In the genomic region with DNA sequence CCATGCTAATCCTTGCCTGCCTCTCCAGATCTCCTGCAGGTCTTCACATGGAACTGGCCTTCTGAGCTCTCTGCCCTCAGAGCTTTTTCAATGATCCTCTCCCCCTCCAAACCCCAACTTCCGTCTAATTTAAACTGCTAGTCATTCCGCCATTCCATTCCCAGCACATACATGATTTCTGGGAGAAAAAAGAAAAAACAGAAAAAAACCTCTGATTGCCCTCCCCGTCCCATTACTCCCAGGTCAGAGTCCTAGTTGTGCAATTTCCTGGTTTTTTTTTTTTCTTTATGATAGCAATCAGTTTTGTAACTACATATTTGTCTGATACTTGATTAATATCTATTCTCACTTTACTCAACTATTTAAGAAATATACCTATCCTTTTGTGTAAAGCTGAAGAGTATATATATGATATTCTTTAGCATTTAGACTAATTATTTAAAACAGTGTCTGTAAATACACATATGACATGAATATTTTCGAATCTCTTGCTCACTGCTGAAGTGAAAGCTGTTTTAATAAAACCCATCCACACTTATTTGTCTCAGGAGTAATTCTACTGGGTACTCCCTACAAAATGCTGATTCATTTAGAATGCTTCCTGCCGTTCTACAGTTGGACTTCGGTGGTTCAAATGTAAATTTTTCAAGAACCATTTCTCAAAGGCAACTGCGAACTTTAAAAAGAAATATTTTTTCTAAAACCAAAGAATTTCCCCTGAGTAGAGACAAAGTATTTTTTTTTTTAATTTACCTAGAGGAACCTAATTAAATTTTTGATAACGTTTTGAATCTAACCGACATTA, we compare ENCODE assay signal across 8 cellular contexts. TPM values are rescaled to one million over a fixed set of nuclear protein-coding genes. Genes with fewer than 3 reads are reported as not detected.
DNase-seq lines count a peak whose midpoint lies in the region; ATAC-seq and TF ChIP-seq lines count a peak whose summit lies in the region.

No MANE protein-coding gene starts in this region.

- no peak overlapping the region for H2AK5ac ChIP-seq in neuronal stem cell (ENCODE audit: low read depth, low read length)

- no peak overlapping the region for H3K18ac ChIP-seq in neuronal stem cell (ENCODE audit: low read length)

- no peak for ATAC-seq in Right ventricle myocardium superior (ENCODE audit: poor library complexity)
- no peak for ATAC-seq in HG02798 (IDR thresholded peaks at IDR 0.05; ENCODE audit: poor library complexity, unreplicated experiment)

- WGBS in neuronal stem cell (ENCODE audit: extremely low coverage in 2 of 2, insufficient read length in 2 of 2, insufficient replicate concordance in 1 of 2), 2 donors: no CpG with 5 or more reads among the region's 9 CpGs

- H3K27me3 ChIP-seq in cardiac muscle cell (no peaks in the 10 kb centered on the region), SJCRH30 (no peaks in the 10 kb centered on the region), neuronal stem cell (ENCODE audit: control insufficient read depth in 3 of 3, insufficient read depth in 3 of 3, low read depth in 1 of 3, low read length in 3 of 3) (no peaks in the 10 kb centered on the region)

- TF ChIP-seq CTCF in cardiac muscle cell (IDR thresholded peaks at IDR 0.05; ENCODE audit: low read depth, low read length) (no peak), epithelial cell of esophagus (IDR thresholded peaks at IDR 0.05; ENCODE audit: insufficient read depth, low read depth, low read length, missing control alignments) (no peak)

- H4K91ac ChIP-seq in neuronal stem cell (ENCODE audit: low read depth, low read length, poor library complexity): no peak overlapping the region

- H2BK12ac ChIP-seq in neuronal stem cell (ENCODE audit: low read length): no peak overlapping the region

- H3K4me1 ChIP-seq in cardiac muscle cell (ENCODE audit: low read depth) (peaks cover 9% of the 10 kb centered on the region), SJCRH30 (no peaks in the 10 kb centered on the region; the same call in 1 of the 2 replicates), neuronal stem cell (ENCODE audit: control insufficient read depth in 2 of 2, insufficient read depth in 1 of 2, low read depth in 1 of 2, low read length in 2 of 2) (no peaks in the 10 kb centered on the region)

- H2BK15ac ChIP-seq in neuronal stem cell (ENCODE audit: low read length): no peak overlapping the region

- H3K23ac ChIP-seq in neuronal stem cell (ENCODE audit: low read depth, low read length, poor library complexity): no peak overlapping the region

- DNase-seq in cardiac muscle cell (ENCODE audit: low read depth in 1 of 2, low spot score in 1 of 2) (peak in 1 of 2 donors; percentile 43), Right ventricle myocardium superior (no peak), SJCRH30 (peak in 1 of 2 experiments; percentile 27), epithelial cell of esophagus (ENCODE audit: low read depth) (peak; percentile 19), neuronal stem cell (ENCODE audit: low spot score) (no peak), NCI-H2227 treated with DMSO at 0.1 percent for 48 hours (lab: John Stamatoyannopoulos, UW) (no peak)
- DNase-seq in stimulated activated naive CD4-positive, alpha-beta T cell treated with Interleukin-2 at 50 U/mL for 16 hours (lab: John Stamatoyannopoulos, UW): no peak

- H3K14ac ChIP-seq in neuronal stem cell (ENCODE audit: low read length): no peak overlapping the region

- H3K27ac ChIP-seq in cardiac muscle cell: peak overlapping the region; percentile 77
- H3K27ac ChIP-seq in SJCRH30: peak overlapping the region; percentile 88
- no peak overlapping the region for H3K27ac ChIP-seq in neuronal stem cell (replicated peaks; ENCODE audit: low read length)

- no peak overlapping the region for H3K9ac ChIP-seq in neuronal stem cell (ENCODE audit: low read depth, low read length, poor library complexity)

- H3K36me3 ChIP-seq in cardiac muscle cell: peaks cover 36% of the 10 kb centered on the region
- H3K36me3 ChIP-seq in SJCRH30: peaks cover 34% of the 10 kb centered on the region
- peaks cover 12 to 42% of the 10 kb centered on the region in 2 donors for H3K36me3 ChIP-seq in neuronal stem cell (replicated peaks in 1 of 2; ENCODE audit: control insufficient read depth in 2 of 2, insufficient read depth in 2 of 2, low read length in 2 of 2)

- no peak overlapping the region for H4K8ac ChIP-seq in neuronal stem cell (ENCODE audit: low read depth, low read length)

- no peak overlapping the region for H3K4ac ChIP-seq in neuronal stem cell (ENCODE audit: low read length)

- H3K4me2 ChIP-seq in neuronal stem cell (ENCODE audit: insufficient read depth, low read length, poor library complexity, severe bottlenecking): peak overlapping the region; percentile 15

- intact Hi-C loops in Right ventricle myocardium superior (cut with DNase I): no loop called here

- H3K9me3 ChIP-seq in cardiac muscle cell (ENCODE audit: low read depth) (no peaks in the 10 kb centered on the region), SJCRH30 (replicated peaks) (no peaks in the 10 kb centered on the region), neuronal stem cell (replicated peaks in 1 of 2; ENCODE audit: control insufficient read depth in 2 of 2, insufficient read depth in 1 of 2, low read depth in 1 of 2, low read length in 2 of 2) (peaks cover 0 to 2% of the 10 kb centered on the region in 2 donors)

- H2AFZ ChIP-seq in neuronal stem cell (ENCODE audit: low read length): no peak overlapping the region

- H3K4me3 ChIP-seq in cardiac muscle cell: peak overlapping the region; percentile 61
- peak overlapping the region; percentile 87 for H3K4me3 ChIP-seq in SJCRH30
- peak overlapping the region; percentile 94 for H3K4me3 ChIP-seq in epithelial cell of esophagus (ENCODE audit: low read length)
- H3K4me3 ChIP-seq in neuronal stem cell (ENCODE audit: low read length in 2 of 2): peak overlapping the region in 1 of 2 donors; percentile 92

- no peaks in the 10 kb centered on the region for H3K79me1 ChIP-seq in neuronal stem cell (ENCODE audit: low read depth, low read length)

- H2BK120ac ChIP-seq in neuronal stem cell (ENCODE audit: low read depth, low read length): no peak overlapping the region

- H2BK5ac ChIP-seq in neuronal stem cell (ENCODE audit: low read length): no peak overlapping the region

RNA-seq across cellular contexts. Expression of a gene that starts 1.5 kb away (rescaled TPM):
- total RNA-seq in cardiac muscle cell: 125 and 145 TPM in 2 replicates
- 456 and 460 TPM in 2 replicates for polyA plus RNA-seq in cardiac muscle cell
- 194 TPM for total RNA-seq in Right ventricle myocardium superior
- 348 and 350 TPM in 2 replicates for total RNA-seq in SJCRH30 (2014; rRNA removed; shearing (Covaris generic))
- polyA plus RNA-seq in neuronal stem cell (2013, experiment 1 of 2): 383 TPM
- polyA plus RNA-seq in neuronal stem cell (2013, experiment 2 of 2): 390 TPM

RNA-seq across cellular contexts. Expression of a gene that starts 7.2 kb away (rescaled TPM):
- total RNA-seq in cardiac muscle cell (6.5 and 7.1 TPM in 2 replicates), Right ventricle myocardium superior (29.7 TPM)
- 25.5 and 31.3 TPM in 2 replicates for polyA plus RNA-seq in cardiac muscle cell
- total RNA-seq in SJCRH30 (2014; rRNA removed; shearing (Covaris generic)): 21.1 and 21.8 TPM in 2 replicates
- polyA plus RNA-seq in neuronal stem cell (2013, experiment 1 of 2): 8.0 TPM
- polyA plus RNA-seq in neuronal stem cell (2013, experiment 2 of 2): 8.6 TPM
